Comparison of ENCODE assay signal across 1 cellular context in genomic region chr6:157221049-157221816, GRCh38.
TF ChIP-seq lines count a peak whose summit lies in the region.

No MANE protein-coding gene starts in this region.

TF ChIP-seq in HepG2, 621 proteins besides CTCF, POLR2A, EP300 and RAD21 (continued from another document and continues in another):
- TF ChIP-seq AFF4 (CRISPR knock-in tag; IDR thresholded peaks at IDR 0.05) (no peak), RNF2 (conservative IDR thresholded peaks at IDR 0.05; ENCODE audit: low read depth) (no peak; the same call in 1 of the 2 replicates), ZNF512 (CRISPR knock-in tag; IDR thresholded peaks at IDR 0.05) (no peak), ZSCAN20 (CRISPR knock-in tag; IDR thresholded peaks at IDR 0.05; ENCODE audit: borderline replicate concordance) (no peak), ZNF296 (CRISPR knock-in tag; conservative IDR thresholded peaks at IDR 0.05) (no peak), FUBP1 (CRISPR knock-in tag; IDR thresholded peaks at IDR 0.05; ENCODE audit: borderline replicate concordance) (peak; percentile 76; the same call in 1 of the 2 replicates), SNAPC5 (CRISPR knock-in tag; IDR thresholded peaks at IDR 0.05; ENCODE audit: borderline replicate concordance) (0 out of 2 replicates have a peak, but pooled peaks have one; percentile 68), ATF6 (CRISPR knock-in tag; conservative IDR thresholded peaks at IDR 0.05) (no peak), DRAP1 (CRISPR knock-in tag; IDR thresholded peaks at IDR 0.05) (peak; percentile 22; the same call in 1 of the 2 replicates), XRCC5 (optimal IDR thresholded peaks at IDR 0.05; ENCODE audit: low read length) (peak; percentile 71), ZNF766 (CRISPR knock-in tag; IDR thresholded peaks at IDR 0.05; ENCODE audit: borderline replicate concordance) (no peak), NCOA2 (CRISPR knock-in tag; IDR thresholded peaks at IDR 0.05) (peak; percentile 26; the same call in 1 of the 2 replicates), SRF (IDR thresholded peaks at IDR 0.05; ENCODE audit: low read depth, low read length) (no peak), ZNF577 (CRISPR knock-in tag; IDR thresholded peaks at IDR 0.05; ENCODE audit: borderline replicate concordance, low read depth) (no peak), JUNB (CRISPR knock-in tag; IDR thresholded peaks at IDR 0.05; ENCODE audit: borderline replicate concordance) (no peak), MAFF (IDR thresholded peaks at IDR 0.05; ENCODE audit: low read depth, low read length) (no peak), BORCS8-MEF2B (CRISPR knock-in tag; IDR thresholded peaks at IDR 0.05) (peak; percentile 58; the same call in 1 of the 2 replicates), CCDC6 (CRISPR knock-in tag; IDR thresholded peaks at IDR 0.05) (no peak), ZNF33B (CRISPR knock-in tag; IDR thresholded peaks at IDR 0.05) (0 out of 2 replicates have a peak, but pooled peaks have one; percentile 26), HHEX (CRISPR knock-in tag; IDR thresholded peaks at IDR 0.05) (no peak), TRIM22 (IDR thresholded peaks at IDR 0.05) (no peak), ZNF292 (CRISPR knock-in tag; IDR thresholded peaks at IDR 0.05; ENCODE audit: borderline replicate concordance, low read depth) (no peak), ZNF782 (CRISPR knock-in tag; IDR thresholded peaks at IDR 0.05; ENCODE audit: borderline replicate concordance) (no peak), HBP1 (CRISPR knock-in tag; IDR thresholded peaks at IDR 0.05; ENCODE audit: low read depth) (no peak), ZNF878 (CRISPR knock-in tag; IDR thresholded peaks at IDR 0.05) (no peak), ZNF512B (CRISPR knock-in tag; IDR thresholded peaks at IDR 0.05; ENCODE audit: borderline replicate concordance) (no peak), ZNF180 (CRISPR knock-in tag; IDR thresholded peaks at IDR 0.05; ENCODE audit: borderline replicate concordance, low read depth) (no peak), ATAD3A (CRISPR knock-in tag; IDR thresholded peaks at IDR 0.05) (no peak), ZNF362 (CRISPR knock-in tag; IDR thresholded peaks at IDR 0.05; ENCODE audit: borderline replicate concordance) (no peak), ZNF326 (CRISPR knock-in tag; IDR thresholded peaks at IDR 0.05; ENCODE audit: borderline replicate concordance) (no peak), NFIB (CRISPR knock-in tag; IDR thresholded peaks at IDR 0.05; ENCODE audit: borderline replicate concordance) (no peak), KDM5A (IDR thresholded peaks at IDR 0.05; ENCODE audit: borderline replicate concordance, low read length) (no peak), PAF1 (CRISPR knock-in tag; IDR thresholded peaks at IDR 0.05) (no peak), ZNF713 (CRISPR knock-in tag; IDR thresholded peaks at IDR 0.05) (0 out of 2 replicates have a peak, but pooled peaks have one; percentile 58), ZNF687 (CRISPR knock-in tag; IDR thresholded peaks at IDR 0.05) (peak; percentile 97), SPEN (CRISPR knock-in tag; IDR thresholded peaks at IDR 0.05; ENCODE audit: low read depth) (peak; percentile 56; the same call in 1 of the 2 replicates)
